Comparison of ENCODE assay signal across 25 cellular contexts in the genomic region with DNA sequence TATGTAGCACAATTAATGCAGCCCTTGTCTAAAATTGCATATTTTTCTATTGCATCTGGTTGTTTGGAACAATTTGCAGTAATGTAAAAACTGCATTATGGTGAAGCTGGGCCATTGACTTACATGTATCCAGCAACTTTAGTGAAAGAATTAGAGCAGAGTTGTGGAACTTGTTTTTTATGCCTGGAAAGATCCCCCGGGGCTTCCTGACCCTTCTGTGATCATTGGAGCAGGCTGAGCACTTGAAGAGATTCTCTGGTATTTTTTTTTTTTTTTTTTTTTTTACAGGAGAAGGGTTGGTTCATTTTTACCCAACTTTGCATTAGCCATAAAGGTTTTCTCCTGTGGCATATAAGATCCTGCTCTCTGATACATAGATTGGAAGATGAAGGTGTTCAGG. TPM values are rescaled to one million over a fixed set of nuclear protein-coding genes. Genes with fewer than 3 reads are reported as not detected.
"Had no signal": no experiment of that assay in that cellular context is flagged by ENCODE, and none has a peak within 500 bp of the region (broad histone marks: within the 10 kb centered on the region; RNA-seq: fewer than 3 reads in every experiment).

No MANE protein-coding gene starts in this region.

- H3K36me3 Mint-ChIP-seq: activated naive CD4-positive, alpha-beta T cell treated with anti-CD3 and anti-CD28 coated beads, Interleukin-2, amount 50 U/mL, for 24 hours; stimulated activated memory B cell treated with anti-CD40 and anti-IgM and Interleukin-4, amounts not matched to agents 10 μg/mL and 1 μg/mL and 100 μg/mL, for 72 hours had no signal

- ATAC-seq: activated CD8-positive, alpha-beta T cell treated with anti-CD3 and anti-CD28 coated beads, Interleukin-2, amount 10 ng/mL, durations not matched to agents 7 days and 5 days; foreskin keratinocyte; right lobe of liver; stimulated activated memory B cell treated with anti-CD40 and anti-IgM and Interleukin-4, amounts not matched to agents 10 μg/mL and 1 μg/mL and 100 μg/mL, for 72 hours had no signal

- H3K4me1 Mint-ChIP-seq: activated naive CD4-positive, alpha-beta T cell treated with anti-CD3 and anti-CD28 coated beads, Interleukin-2, amount 50 U/mL, for 24 hours; stimulated activated memory B cell treated with anti-CD40 and anti-IgM and Interleukin-4, amounts not matched to agents 10 μg/mL and 1 μg/mL and 100 μg/mL, for 72 hours had no signal

- H3K27ac Mint-ChIP-seq: activated CD8-positive, alpha-beta T cell treated with anti-CD3 and anti-CD28 coated beads, Interleukin-2, amount 10 ng/mL, durations not matched to agents 7 days and 5 days; activated naive CD4-positive, alpha-beta T cell treated with anti-CD3 and anti-CD28 coated beads, Interleukin-2, amount 50 U/mL, for 24 hours; stimulated activated memory B cell treated with anti-CD40 and anti-IgM and Interleukin-4, amounts not matched to agents 10 μg/mL and 1 μg/mL and 100 μg/mL, for 72 hours; T-helper 2 cell treated with Interferon-gamma antibody and Interleukin-4, amounts not matched to agents 5 μg/mL and 100 μg/mL, for 36 hours had no signal

- H3K9me3 Mint-ChIP-seq: activated naive CD4-positive, alpha-beta T cell treated with anti-CD3 and anti-CD28 coated beads, Interleukin-2, amount 50 U/mL, for 24 hours; stimulated activated memory B cell treated with anti-CD40 and anti-IgM and Interleukin-4, amounts not matched to agents 10 μg/mL and 1 μg/mL and 100 μg/mL, for 72 hours; T-helper 2 cell treated with Interferon-gamma antibody and Interleukin-4, amounts not matched to agents 5 μg/mL and 100 μg/mL, for 36 hours had no signal

- DNase-seq: activated CD4-positive, alpha-beta T cell treated with anti-CD3 and anti-CD28 coated beads for 1 hour; activated CD4-positive, alpha-beta T cell treated with anti-CD3 and anti-CD28 coated beads, Interleukin-2, amount 50 U/mL, for 1 hour; activated CD8-positive, alpha-beta T cell treated with anti-CD3 and anti-CD28 coated beads, Interleukin-2, amount 10 ng/mL, durations not matched to agents 7 days and 5 days; activated gamma-delta T cell treated with Interleukin-2 at 50 U/mL for 16 hours; aorta; brain microvascular endothelial cell; caudate nucleus; dermis blood vessel endothelial cell; effector CD8-positive, alpha-beta T cell; foreskin keratinocyte; occipital lobe; posterior cingulate gyrus; right lobe of liver; stimulated activated CD4-positive, alpha-beta T cell treated with anti-CD3 and anti-CD28 coated beads, Interleukin-1b, Interleukin-23, amount 100 ng/mL, for 48 hours; stomach; transverse colon; WERI-Rb-1 had no signal

- H3K4me3 Mint-ChIP-seq: activated CD8-positive, alpha-beta T cell treated with anti-CD3 and anti-CD28 coated beads, Interleukin-2, amount 10 ng/mL, durations not matched to agents 7 days and 5 days; activated naive CD4-positive, alpha-beta T cell treated with anti-CD3 and anti-CD28 coated beads, Interleukin-2, amount 50 U/mL, for 24 hours; neural crest cell; stimulated activated memory B cell treated with anti-CD40 and anti-IgM and Interleukin-4, amounts not matched to agents 10 μg/mL and 1 μg/mL and 100 μg/mL, for 72 hours; T-helper 2 cell treated with Interferon-gamma antibody and Interleukin-4, amounts not matched to agents 5 μg/mL and 100 μg/mL, for 36 hours had no signal

RNA-seq across cellular contexts. Expression of a gene that starts 45.0 kb away (rescaled TPM):
- total RNA-seq: activated CD8-positive, alpha-beta T cell treated with anti-CD3 and anti-CD28 coated beads, Interleukin-2, amount 10 ng/mL, durations not matched to agents 7 days and 5 days; aorta; dermis blood vessel endothelial cell; foreskin keratinocyte; mononuclear cell; myocyte; right lobe of liver; stomach; suprapubic skin; transverse colon; vagina had no signal
